In genomic region chr17:53420035-53420641, GRCh38 we compare ENCODE assay signal across 25 cellular contexts.
DNase-seq lines count a peak whose midpoint lies in the region; ATAC-seq and TF ChIP-seq lines count a peak whose summit lies in the region.
"Had no signal": no experiment of that assay in that cellular context is flagged by ENCODE, and none has a peak within 500 bp of the region (broad histone marks: within the 10 kb centered on the region; RNA-seq: fewer than 3 reads in every experiment).

No MANE protein-coding gene starts in this region.

- H4K20me1 ChIP-seq in mammary epithelial cell (ENCODE audit: insufficient read depth, low read length), result no peaks in the 10 kb centered on the region
- H4K20me1 ChIP-seq: BLaER1 had no signal

- H3K27ac ChIP-seq in mammary epithelial cell (ENCODE audit: insufficient read depth, low read depth, low read length) (no peak overlapping the region), endodermal cell (ENCODE audit: low read depth, low read length) (no peak overlapping the region), prostate gland (no peak overlapping the region)
- H3K27ac ChIP-seq: BLaER1, HL-60, PC-9 had no signal

- ATAC-seq in GM21423 (IDR thresholded peaks at IDR 0.05; ENCODE audit: unreplicated experiment), result no peak

- dilution Hi-C loops in mammary epithelial cell (cut with HindIII; ENCODE audit: low sequenced_read_pairs), result no loop called here

- H2AFZ ChIP-seq in mammary epithelial cell (ENCODE audit: low read depth, low read length), result no peak overlapping the region
- H2AFZ ChIP-seq: PC-9 had no signal

- peaks cover 3% of the 10 kb centered on the region for H3K36me3 Mint-ChIP-seq in endodermal cell (ENCODE audit: low read depth)
- H3K36me3 Mint-ChIP-seq: CD4-positive, alpha-beta memory T cell had no signal

- TF ChIP-seq CTCF in mammary epithelial cell (conservative IDR thresholded peaks at IDR 0.05 in 1 of 2, IDR thresholded peaks at IDR 0.05 in 1 of 2; ENCODE audit: extremely low read depth in 1 of 2, insufficient read depth in 1 of 2, low read depth in 1 of 2, low read length in 2 of 2), result no peak
- no peak for TF ChIP-seq CTCF in endodermal cell (conservative IDR thresholded peaks at IDR 0.05)
- TF ChIP-seq CTCF in prostate gland (IDR thresholded peaks at IDR 0.05), result no peak

- H3K9me3 Mint-ChIP-seq in endodermal cell, result peaks cover 20% of the 10 kb centered on the region

- no peaks in the 10 kb centered on the region for H3K4me1 Mint-ChIP-seq in endodermal cell
- H3K4me1 Mint-ChIP-seq: CD4-positive, alpha-beta memory T cell had no signal

- no peaks in the 10 kb centered on the region for H3K36me3 ChIP-seq in mammary epithelial cell (ENCODE audit: insufficient read depth, low read length)
- H3K36me3 ChIP-seq in endodermal cell (ENCODE audit: control insufficient read depth, insufficient read depth, low read length), result no peaks in the 10 kb centered on the region
- H3K36me3 ChIP-seq in prostate gland, result no peaks in the 10 kb centered on the region
- H3K36me3 ChIP-seq: BLaER1 had no signal

- intact Hi-C loops in mammary epithelial cell (cut with micrococcal nuclease) (no loop called here), prostate gland (cut with DNase I) (no loop called here)

- H3K27ac Mint-ChIP-seq in endodermal cell, result no peak overlapping the region
- H3K27ac Mint-ChIP-seq: CD4-positive, alpha-beta memory T cell had no signal

- H3K4me1 ChIP-seq in mammary epithelial cell (ENCODE audit: insufficient read depth, low read length) (no peaks in the 10 kb centered on the region), endodermal cell (ENCODE audit: control insufficient read depth, insufficient read depth, low read length) (no peaks in the 10 kb centered on the region), prostate gland (replicated peaks) (no peaks in the 10 kb centered on the region)
- H3K4me1 ChIP-seq: BLaER1 had no signal

- WGBS in mammary epithelial cell (ENCODE audit: low coverage, missing lambda C conversion rate), result 66% methylated on average over 4 of the region's 4 CpGs
- 89 to 92% methylated on average over 2 to 4 of the region's 4 CpGs for WGBS in endodermal cell (ENCODE audit: insufficient coverage in 1 of 2, insufficient read length in 1 of 2), 2 experiments
- 87% methylated on average over 4 of the region's 4 CpGs for WGBS in prostate gland

- H3K27me3 ChIP-seq in mammary epithelial cell (ENCODE audit: insufficient read depth, low read length) (no peaks in the 10 kb centered on the region), endodermal cell (ENCODE audit: control insufficient read depth, insufficient read depth, low read length, poor library complexity, severe bottlenecking) (no peaks in the 10 kb centered on the region), prostate gland (replicated peaks; ENCODE audit: insufficient read depth) (no peaks in the 10 kb centered on the region)
- H3K27me3 ChIP-seq: BLaER1 had no signal

- DNase-seq in ELR (ENCODE audit: low read depth) (peak; percentile 78), LHCN-M2 (ENCODE audit: low read depth) (peak; percentile 58), mammary epithelial cell (peak; percentile 42), myocyte (ENCODE audit: low read depth) (peak; percentile 7), endodermal cell (no peak), prostate gland (ENCODE audit: low spot score) (no peak), GF-D8 (lab: John Stamatoyannopoulos, UW) (no peak)
- DNase-seq: CD4-positive, alpha-beta memory T cell; COR-L47; KBM-7; NCI-H1092 treated with DMSO at 0.1 percent for 48 hours; NCI-H1436 treated with DMSO at 0.1 percent for 48 hours; NCI-H187 treated with DMSO at 0.1 percent for 48 hours; NCI-H2107; NCI-H446; NCI-H524 treated with DMSO at 0.1 percent for 48 hours; NCI-H774; NK-92 treated with Interleukin-12 subunit alpha and Interleukin-12 subunit beta, amount 100 ng/mL, for 24 hours; PC-9; RPMI8226; SHP77; T-helper 1 cell had no signal

- no peaks in the 10 kb centered on the region for H3K27me3 Mint-ChIP-seq in endodermal cell (ENCODE audit: insufficient read depth)
- H3K27me3 Mint-ChIP-seq: CD4-positive, alpha-beta memory T cell had no signal

- BruUV-seq in mammary epithelial cell (replicated peaks; lab: Mats Ljungman, UMichigan), result no TSS peak

- no peak overlapping the region for H3K4me3 ChIP-seq in mammary epithelial cell (replicated peaks in 1 of 3; ENCODE audit: insufficient read depth in 1 of 3, low read depth in 2 of 3, low read length in 3 of 3)
- H3K4me3 ChIP-seq in endodermal cell (ENCODE audit: low read length), result no peak overlapping the region
- H3K4me3 ChIP-seq in prostate gland, result no peak overlapping the region
- H3K4me3 ChIP-seq: BLaER1, PC-9 had no signal

- no peak overlapping the region for H3K4me2 ChIP-seq in mammary epithelial cell (ENCODE audit: insufficient read depth, low read depth, low read length)
- H3K4me2 ChIP-seq: BLaER1, PC-9 had no signal

- H3K9me3 ChIP-seq in mammary epithelial cell (replicated peaks; ENCODE audit: insufficient read depth, low read length) (no peaks in the 10 kb centered on the region), endodermal cell (ENCODE audit: control insufficient read depth, low read length) (peaks cover 23% of the 10 kb centered on the region), prostate gland (no peaks in the 10 kb centered on the region)

- H3K9ac ChIP-seq in mammary epithelial cell (ENCODE audit: insufficient read depth, low read length) (no peak overlapping the region), endodermal cell (ENCODE audit: extremely low read depth, low read length, poor library complexity, severe bottlenecking) (no peak overlapping the region)
- H3K9ac ChIP-seq: BLaER1 had no signal

- CTCF ChIA-PET in mammary epithelial cell (lab: Charles Lee; ENCODE audit: low non-redundant PET), result no interaction called here

- no peak overlapping the region for H3K4me3 Mint-ChIP-seq in endodermal cell
- H3K4me3 Mint-ChIP-seq: CD4-positive, alpha-beta memory T cell had no signal

- H3K79me2 ChIP-seq in mammary epithelial cell (ENCODE audit: insufficient read depth, low read length), result no peaks in the 10 kb centered on the region

- in situ Hi-C loops in mammary epithelial cell (cut with MboI; ENCODE audit: low sequenced_read_pairs in 2 of 2), result no loop called here

- no peak for TF ChIP-seq POLR2A in prostate gland (IDR thresholded peaks at IDR 0.05)

Comparison
In these comparisons a context has a peak if more than half of its experiments do, and no peak if none do; other contexts are left out.
1. DNase-seq: peak in ELR (single experiment), LHCN-M2 (single experiment), mammary epithelial cell (single experiment) and myocyte (single experiment); none in endodermal cell (single experiment), prostate gland (single experiment) and GF-D8 (single experiment).